Comparison of ENCODE assay signal across 8 cellular contexts in the genomic region with DNA sequence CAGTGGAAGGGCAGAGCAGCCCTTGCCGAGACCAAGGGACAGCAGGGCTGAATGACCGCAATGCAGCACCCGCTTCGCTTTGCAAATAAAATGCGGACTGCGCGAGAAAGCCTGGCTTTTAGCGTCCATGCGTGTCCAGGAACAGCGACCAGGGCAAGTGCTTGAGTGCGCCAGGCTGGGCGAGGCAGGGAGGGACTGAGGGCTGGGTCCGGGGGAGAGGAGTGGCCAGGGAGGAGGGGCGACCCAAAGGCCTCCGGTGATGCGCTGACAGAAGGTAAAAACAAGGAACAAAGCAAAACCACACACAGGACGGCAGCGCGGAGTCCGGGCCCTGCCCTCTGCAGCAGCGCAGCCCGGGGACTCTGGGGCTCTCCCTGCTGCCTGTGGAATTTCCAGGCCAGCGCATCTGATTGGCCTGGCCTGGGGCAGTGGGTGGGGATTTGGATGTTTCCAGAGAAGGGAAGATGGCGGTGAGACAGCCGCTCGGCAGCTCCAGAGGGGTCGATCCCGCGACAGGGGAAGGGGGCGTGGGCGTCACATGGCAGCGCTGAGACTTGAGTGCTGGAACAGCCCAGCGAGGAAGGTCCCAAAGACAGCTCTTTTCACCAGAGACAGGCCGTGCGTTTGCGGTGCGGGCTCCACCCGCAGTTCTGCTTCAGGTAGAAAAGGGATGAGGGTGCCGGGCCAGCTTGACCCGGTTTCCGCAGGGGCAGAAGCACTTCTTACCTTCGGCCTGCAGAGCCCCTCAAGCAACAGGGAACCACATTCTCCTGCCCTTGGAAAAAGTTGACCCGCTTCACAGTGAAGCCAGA. TPM values are rescaled to one million over a fixed set of nuclear protein-coding genes. Genes with fewer than 3 reads are reported as not detected.
DNase-seq lines count a peak whose midpoint lies in the region; ATAC-seq lines count a peak whose summit lies in the region.

No MANE protein-coding gene starts in this region.

- H3K36me3 Mint-ChIP-seq in stimulated activated naive CD8-positive, alpha-beta T cell treated with anti-CD3 and anti-CD28 coated beads, Interleukin-15, Interleukin-2, amounts not matched to agents 100 ng/mL and 50 ng/mL, for 24 hours (ENCODE audit: low read depth), result no peaks in the 10 kb centered on the region

- peak; percentile 70 for DNase-seq in NCI-H510A treated with DMSO at 0.1 percent for 48 hours (lab: John Stamatoyannopoulos, UW)
- peak; percentile 71 for DNase-seq in activated CD8-positive, alpha-beta memory T cell treated with anti-CD3 and anti-CD28 coated beads, Interleukin-2, amount 50 U/mL, for 48 hours
- DNase-seq in fibroblast of gingiva (ENCODE audit: low read depth), result peak; percentile 76
- DNase-seq in myocyte (ENCODE audit: low read depth), result peak; percentile 95

- H3K4me3 Mint-ChIP-seq in stimulated activated naive CD8-positive, alpha-beta T cell treated with anti-CD3 and anti-CD28 coated beads, Interleukin-15, Interleukin-2, amounts not matched to agents 100 ng/mL and 50 ng/mL, for 24 hours, result peak overlapping the region; percentile 84

- H3K27ac ChIP-seq in ACC112 (ENCODE audit: low read depth, low read length), result no peak overlapping the region

- H3K4me1 ChIP-seq in ACC112 (ENCODE audit: control insufficient read depth, insufficient read depth, low read length, unreplicated experiment), result peaks cover 7% of the 10 kb centered on the region

- no peaks in the 10 kb centered on the region for H3K27me3 ChIP-seq in ACC112 (ENCODE audit: insufficient read depth, low read length)

- no peaks in the 10 kb centered on the region for H3K9me3 Mint-ChIP-seq in stimulated activated naive CD8-positive, alpha-beta T cell treated with anti-CD3 and anti-CD28 coated beads, Interleukin-15, Interleukin-2, amounts not matched to agents 100 ng/mL and 50 ng/mL, for 24 hours

- no peaks in the 10 kb centered on the region for H3K36me3 ChIP-seq in ACC112 (ENCODE audit: insufficient read depth, low read length)

- peaks cover 22% of the 10 kb centered on the region for H3K4me1 Mint-ChIP-seq in stimulated activated naive CD8-positive, alpha-beta T cell treated with anti-CD3 and anti-CD28 coated beads, Interleukin-15, Interleukin-2, amounts not matched to agents 100 ng/mL and 50 ng/mL, for 24 hours (ENCODE audit: low read depth)

- peak overlapping the region; percentile 45 for H3K27ac Mint-ChIP-seq in stimulated activated naive CD8-positive, alpha-beta T cell treated with anti-CD3 and anti-CD28 coated beads, Interleukin-15, Interleukin-2, amounts not matched to agents 100 ng/mL and 50 ng/mL, for 24 hours

- H3K79me2 ChIP-seq in ACC112 (ENCODE audit: control insufficient read depth, insufficient read depth, low read length, unreplicated experiment), result no peaks in the 10 kb centered on the region

- H3K4me3 ChIP-seq in ACC112 (ENCODE audit: low read depth, low read length), result peak overlapping the region; percentile 91

- peaks cover 26% of the 10 kb centered on the region for H3K27me3 Mint-ChIP-seq in stimulated activated naive CD8-positive, alpha-beta T cell treated with anti-CD3 and anti-CD28 coated beads, Interleukin-15, Interleukin-2, amounts not matched to agents 100 ng/mL and 50 ng/mL, for 24 hours

- peak overlapping the region; percentile 95 for H2AFZ ChIP-seq in ACC112 (ENCODE audit: low read length, unreplicated experiment)

- peak; percentile 72 for ATAC-seq in GM18498 (IDR thresholded peaks at IDR 0.05; ENCODE audit: unreplicated experiment)
- peak; percentile 71 for ATAC-seq in HG03066 (IDR thresholded peaks at IDR 0.05; ENCODE audit: low read depth, unreplicated experiment)

RNA-seq across cellular contexts. Expression of a gene that starts 51.8 kb away (rescaled TPM):
- total RNA-seq in myocyte, result 68.2 and 74.2 TPM in 2 replicates
- polyA plus RNA-seq in myocyte (2012), result 94.1 TPM
